ENCODE assay signal across 9 cellular contexts in the genomic region with DNA sequence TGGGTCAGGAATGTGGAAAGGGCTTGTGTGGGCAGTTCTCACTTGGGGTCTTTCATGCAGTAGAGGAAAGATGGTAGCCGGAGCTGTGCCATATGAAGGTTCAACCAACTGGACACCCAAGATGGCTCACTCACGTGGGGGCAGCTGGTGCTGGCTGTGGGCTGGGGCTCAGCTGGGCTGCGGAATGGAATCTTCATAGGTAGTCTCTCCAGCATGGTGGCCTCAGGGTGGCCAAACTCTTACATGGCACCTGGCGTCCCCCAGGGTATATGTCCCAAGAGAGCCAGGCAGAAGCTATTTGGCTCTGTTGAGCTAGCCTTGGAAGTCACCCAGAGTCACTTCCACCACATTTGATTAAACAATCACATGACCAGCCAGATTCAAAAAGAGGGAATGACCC.
"Had no signal": no experiment of that assay in that cellular context is flagged by ENCODE, and none has a peak within 500 bp of the region (broad histone marks: within the 10 kb centered on the region; RNA-seq: fewer than 3 reads in every experiment).

No MANE protein-coding gene starts in this region.

- H3K4me3 Mint-ChIP-seq: HFFc6, IgD-negative memory B cell had no signal

- H3K27ac Mint-ChIP-seq: HFFc6, IgD-negative memory B cell had no signal

- H3K36me3 ChIP-seq: HAP-1 had no signal

- H3K4me1 Mint-ChIP-seq: IgD-negative memory B cell had no signal

- H3K9me3 Mint-ChIP-seq: HFFc6 had no signal

- ATAC-seq: HCT116, HepG2 had no signal

- H3K4me3 ChIP-seq: HAP-1 had no signal

- H3K27ac ChIP-seq: HL-60 had no signal

- FAIRE-seq: HepG2 had no signal

- DNase-seq: GOT3, H7, HFFc6, KG1 had no signal

- H3K4me1 ChIP-seq: HAP-1 had no signal

- H3K9me3 ChIP-seq: HAP-1 had no signal

- H3K36me3 Mint-ChIP-seq: IgD-negative memory B cell had no signal
